ENCODE assay signal across 20 cellular contexts in the genomic region with DNA sequence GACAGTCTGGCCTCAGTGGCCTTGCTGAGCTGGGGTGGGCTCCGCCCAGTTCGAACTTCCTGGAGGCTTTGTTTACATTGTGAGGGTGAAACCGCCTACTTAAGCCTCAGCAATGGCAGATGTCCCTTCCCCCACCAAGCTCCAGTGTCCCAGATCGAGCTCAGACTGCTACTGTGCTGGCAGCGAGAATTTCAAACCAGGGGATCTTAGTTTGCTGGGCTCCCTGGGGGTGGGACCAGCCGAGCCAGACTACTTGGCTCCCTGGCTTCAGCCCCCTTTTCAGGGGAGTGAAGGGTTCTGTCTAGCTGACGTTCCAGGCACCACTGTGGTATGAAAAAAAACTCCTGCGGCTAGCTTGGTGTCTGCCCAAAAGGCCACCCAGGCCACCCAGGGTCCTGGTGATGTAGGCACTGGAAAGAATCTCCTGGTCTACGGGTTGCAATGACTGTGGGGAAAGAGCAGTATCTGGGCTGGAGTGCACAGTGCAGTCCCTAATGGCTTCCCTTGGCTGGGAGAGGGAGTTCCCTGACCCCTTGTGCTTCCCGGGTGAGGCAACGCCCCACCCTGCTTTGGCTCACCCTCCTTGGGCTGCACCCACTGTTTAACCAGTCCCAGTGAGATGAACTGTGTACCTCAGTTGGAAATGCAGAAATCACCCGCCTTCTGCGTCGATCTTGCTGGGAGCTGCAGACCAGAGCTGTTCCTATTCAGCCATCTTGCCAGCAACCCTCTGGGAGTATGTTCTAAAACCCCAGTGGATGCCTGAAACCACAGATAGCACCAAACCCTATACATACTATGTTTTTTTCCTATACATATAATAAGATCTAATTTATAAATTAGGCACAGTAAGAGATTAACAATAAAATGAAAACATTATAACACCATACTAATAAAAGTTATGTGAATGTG.
DNase-seq lines count a peak whose midpoint lies in the region; ATAC-seq and TF ChIP-seq lines count a peak whose summit lies in the region.
"Had no signal": no experiment of that assay in that cellular context is flagged by ENCODE, and none has a peak within 500 bp of the region (broad histone marks: within the 10 kb centered on the region; RNA-seq: fewer than 3 reads in every experiment).

No MANE protein-coding gene starts in this region.

- peak; percentile 3 for DNase-seq in NCI-H510A treated with DMSO at 0.1 percent for 48 hours (lab: John Stamatoyannopoulos, UW)
- DNase-seq in NCI-H510A (lab: John Stamatoyannopoulos, UW), result no peak
- DNase-seq in NT2/D1 (ENCODE audit: low read depth, low spot score), result peak; percentile 47
- peak; percentile 33 for DNase-seq in retina
- no peak for DNase-seq in amniotic stem cell (lab: John Stamatoyannopoulos, UW)
- DNase-seq in spleen, result no peak
- DNase-seq: activated CD8-positive, alpha-beta T cell treated with anti-CD3 and anti-CD28 coated beads, Interleukin-2, amount 10 ng/mL, durations not matched to agents 7 days and 5 days; CD4-positive, alpha-beta memory T cell; H7; lower lobe of right lung; NCI-H2081; NK-92 treated with Interleukin-12 subunit alpha and Interleukin-12 subunit beta, amount 100 ng/mL, for 24 hours; nucleus accumbens; stimulated activated naive CD8-positive, alpha-beta T cell treated with anti-CD3 and anti-CD28 coated beads, Interleukin-15, Interleukin-2, amounts not matched to agents 100 U/mL and 50 U/mL, for 24 hours; uterus had no signal

- H3K4me1 ChIP-seq in NT2/D1 (ENCODE audit: insufficient read depth, insufficient read length) (no peaks in the 10 kb centered on the region), spleen (no peaks in the 10 kb centered on the region)
- H3K4me1 ChIP-seq: ascending aorta, esophagus muscularis mucosa, lower lobe of right lung, uterus had no signal

- no peaks in the 10 kb centered on the region for H3K9me3 ChIP-seq in NT2/D1 (ENCODE audit: insufficient read depth, low read length)
- peaks cover 0 to 33% (median 8%) of the 10 kb centered on the region in 8 donors for H3K9me3 ChIP-seq in spleen
- H3K9me3 ChIP-seq: ascending aorta, esophagus muscularis mucosa, lower lobe of right lung, uterus had no signal

- H3K27ac ChIP-seq in spleen, result no peak overlapping the region
- H3K27ac ChIP-seq: ascending aorta, coronary artery, esophagus muscularis mucosa, lower lobe of right lung, uterus had no signal

- no peak overlapping the region for H3K9ac ChIP-seq in NT2/D1 (ENCODE audit: insufficient read length, low read depth)

- WGBS in spleen, 5 donors, result 59 to 75% (median 68%) methylated on average over 6 to 14 of the region's 14 CpGs

- peak; percentile 32 for ATAC-seq in esophagus mucosa
- ATAC-seq in HG03097 (IDR thresholded peaks at IDR 0.05; ENCODE audit: low FRiP score, unreplicated experiment), result no peak
- ATAC-seq: activated CD8-positive, alpha-beta T cell treated with anti-CD3 and anti-CD28 coated beads, Interleukin-2, amount 10 ng/mL, durations not matched to agents 7 days and 5 days; lower lobe of right lung; stimulated activated naive CD8-positive, alpha-beta T cell treated with anti-CD3 and anti-CD28 coated beads, Interleukin-15, Interleukin-2, amounts not matched to agents 100 U/mL and 50 U/mL, for 24 hours had no signal

- H3K36me3 ChIP-seq in NT2/D1 (ENCODE audit: insufficient read depth, insufficient read length, low read length), result no peaks in the 10 kb centered on the region
- no peaks in the 10 kb centered on the region for H3K36me3 ChIP-seq in spleen
- H3K36me3 ChIP-seq: ascending aorta, esophagus muscularis mucosa, lower lobe of right lung, uterus had no signal

- H3K27me3 ChIP-seq in NT2/D1 (ENCODE audit: insufficient read depth, insufficient read length) (no peaks in the 10 kb centered on the region), spleen (replicated peaks in 1 of 7) (peaks cover 0 to 38% (median 7%) of the 10 kb centered on the region in 7 donors)
- H3K27me3 ChIP-seq: ascending aorta, uterus had no signal

- TF ChIP-seq CTCF in spleen (IDR thresholded peaks at IDR 0.05 in 8 of 11, conservative IDR thresholded peaks at IDR 0.05 in 3 of 11), result no peak

- no peak for TF ChIP-seq POLR2A in spleen (IDR thresholded peaks at IDR 0.05)

- H3K4me3 ChIP-seq in NT2/D1 (ENCODE audit: insufficient read length, low read depth) (no peak overlapping the region), spleen (no peak overlapping the region)
- H3K4me3 ChIP-seq: ascending aorta, coronary artery, esophagus muscularis mucosa, lower lobe of right lung, uterus had no signal

- intact Hi-C loops in spleen (cut with DNase I; ENCODE audit: low total_unique reads), result no loop called here

Comparison
In these comparisons a context has a peak if more than half of its experiments do, and no peak if none do; other contexts are left out.
1. DNase-seq: peak in NCI-H510A treated with DMSO at 0.1 percent for 48 hours (single experiment), NT2/D1 (single experiment) and retina (single experiment); none in NCI-H510A (single experiment), amniotic stem cell (single experiment) and spleen (single experiment).